Comparison of ENCODE assay signal across 8 cellular contexts in the genomic region with DNA sequence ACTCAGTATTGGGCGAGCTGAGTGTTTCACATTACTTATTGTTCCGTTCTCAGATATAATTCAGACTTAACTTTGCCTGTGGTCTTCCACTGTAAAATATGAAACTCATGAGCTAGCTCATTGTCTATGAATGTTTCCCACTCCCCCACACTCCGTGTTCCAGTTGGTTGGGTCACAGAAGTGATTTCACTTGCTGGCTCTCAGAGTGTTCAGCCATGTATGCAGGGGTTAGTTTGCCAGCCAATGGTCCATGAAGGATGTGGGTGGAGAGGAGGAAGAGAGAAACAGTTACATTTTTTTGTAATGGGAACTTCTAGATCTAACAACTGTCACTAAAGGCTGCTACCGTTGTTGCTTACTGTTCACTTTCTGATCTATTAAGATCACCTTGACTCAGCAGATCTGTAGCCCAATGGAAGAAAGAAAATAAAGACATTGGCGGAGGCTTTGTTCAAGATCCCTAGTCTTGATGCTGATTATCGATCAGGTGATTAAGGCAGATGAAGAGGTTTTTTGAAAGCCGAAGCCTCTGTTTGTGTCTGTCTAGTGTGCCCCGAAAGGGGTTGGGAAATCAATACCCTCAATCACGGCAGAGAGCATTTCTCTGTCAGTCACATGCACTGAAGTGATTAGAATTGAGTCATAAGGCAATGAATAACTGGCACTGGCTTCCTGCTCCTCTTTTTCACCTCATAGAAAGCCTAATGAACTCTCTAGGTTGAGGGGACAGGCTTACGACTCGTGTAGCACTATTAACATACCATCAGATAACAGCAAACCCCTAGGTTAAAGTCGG.
A peak's percentile ranks its signal among the peaks of the same experiment; 100 is the strongest.
DNase-seq lines count a peak whose midpoint lies in the region; ATAC-seq and TF ChIP-seq lines count a peak whose summit lies in the region.

No MANE protein-coding gene starts in this region.

- no peaks in the 10 kb centered on the region for H3K9me3 ChIP-seq in SK-N-SH

- no peaks in the 10 kb centered on the region for H3K27me3 Mint-ChIP-seq in natural killer cell (ENCODE audit: low read depth in 2 of 2)

- DNase-seq in GM10266 (ENCODE audit: extremely low spot score) (peak; percentile 59), kidney tubule cell (ENCODE audit: low spot score) (peak; percentile 100), NCI-H524 (lab: John Stamatoyannopoulos, UW) (no peak), SK-N-SH (no peak), NCI-H1436 treated with DMSO at 0.1 percent for 48 hours (lab: John Stamatoyannopoulos, UW) (no peak), natural killer cell (no peak)

- no peaks in the 10 kb centered on the region for H3K27me3 ChIP-seq in SK-N-SH (ENCODE audit: insufficient read depth)

- H2AFZ ChIP-seq in SK-N-SH (ENCODE audit: low read depth) = no peak overlapping the region

- no peaks in the 10 kb centered on the region for H3K4me1 Mint-ChIP-seq in natural killer cell

- no peak overlapping the region for H3K4me2 ChIP-seq in SK-N-SH

- H3K36me3 Mint-ChIP-seq in natural killer cell = no peaks in the 10 kb centered on the region

- no peaks in the 10 kb centered on the region for H3K79me2 ChIP-seq in SK-N-SH (ENCODE audit: insufficient read depth)

- POLR2A ChIA-PET in SK-N-SH (lab: Yijun Ruan, JAX) = no interaction called here

- TF ChIP-seq EP300 in Ishikawa (IDR thresholded peaks at IDR 0.05; ENCODE audit: borderline replicate concordance) (peak; percentile 99), SK-N-SH (IDR thresholded peaks at IDR 0.05; ENCODE audit: borderline replicate concordance in 1 of 2, low read depth in 1 of 2, low read length in 1 of 2) (no peak)

- no peaks in the 10 kb centered on the region for H3K9me2 ChIP-seq in SK-N-SH

- peaks cover 4% of the 10 kb centered on the region in 2 donors for H3K9me3 Mint-ChIP-seq in natural killer cell

- intact Hi-C loops in natural killer cell (cut with micrococcal nuclease) = no loop called here

- no peak overlapping the region for H3K27ac ChIP-seq in SK-N-SH (ENCODE audit: low read depth in 2 of 2, low read length in 1 of 2)

- H3K9ac ChIP-seq in SK-N-SH = no peak overlapping the region

- TF ChIP-seq RAD21 in Ishikawa (IDR thresholded peaks at IDR 0.05; ENCODE audit: low read depth) (peak; percentile 35; the same call in 1 of the 2 replicates), SK-N-SH (IDR thresholded peaks at IDR 0.05; ENCODE audit: low read length) (no peak)

- H4K20me1 ChIP-seq in SK-N-SH (ENCODE audit: insufficient read depth) = no peaks in the 10 kb centered on the region

- H3K4me3 ChIP-seq in SK-N-SH (ENCODE audit: low read depth in 2 of 2, low read length in 1 of 2) = no peak overlapping the region

- no peaks in the 10 kb centered on the region; a peak in 1 of 4 replicates for H3K4me1 ChIP-seq in SK-N-SH (ENCODE audit: control insufficient read depth in 1 of 2, insufficient read depth in 2 of 2, low read depth in 1 of 2, low read length in 1 of 2)

- H3K4me3 Mint-ChIP-seq in natural killer cell = no peak overlapping the region

- H3K27ac Mint-ChIP-seq in natural killer cell = no peak overlapping the region

- H3K36me3 ChIP-seq in SK-N-SH (replicated peaks in 1 of 2; ENCODE audit: control insufficient read depth in 1 of 2, insufficient read depth in 2 of 2, low read length in 1 of 2) = no peaks in the 10 kb centered on the region

- 71% methylated on average over 12 of the region's 12 CpGs for WGBS in SK-N-SH (ENCODE audit: low lambda C conversion rate)

- peak; percentile 98 for ATAC-seq in GM21723 (IDR thresholded peaks at IDR 0.05; ENCODE audit: unreplicated experiment)
- no peak for ATAC-seq in natural killer cell

- no peak for TF ChIP-seq CTCF in GM10266 (IDR thresholded peaks at IDR 0.05; ENCODE audit: control insufficient read depth, insufficient read depth, low read depth, missing control alignments)
- TF ChIP-seq CTCF in SK-N-SH (IDR thresholded peaks at IDR 0.05) = no peak
- no peak for TF ChIP-seq CTCF in natural killer cell (IDR thresholded peaks at IDR 0.05)

- CTCF ChIA-PET in SK-N-SH (lab: Yijun Ruan, JAX) = no interaction called here

- no peaks in the 10 kb centered on the region for H3F3A ChIP-seq in SK-N-SH (replicated peaks; ENCODE audit: insufficient read depth)

TF ChIP-seq in Ishikawa, 13 proteins besides CTCF, POLR2A, EP300 and RAD21 (continues in another document):
- TF ChIP-seq, protein P1, sequence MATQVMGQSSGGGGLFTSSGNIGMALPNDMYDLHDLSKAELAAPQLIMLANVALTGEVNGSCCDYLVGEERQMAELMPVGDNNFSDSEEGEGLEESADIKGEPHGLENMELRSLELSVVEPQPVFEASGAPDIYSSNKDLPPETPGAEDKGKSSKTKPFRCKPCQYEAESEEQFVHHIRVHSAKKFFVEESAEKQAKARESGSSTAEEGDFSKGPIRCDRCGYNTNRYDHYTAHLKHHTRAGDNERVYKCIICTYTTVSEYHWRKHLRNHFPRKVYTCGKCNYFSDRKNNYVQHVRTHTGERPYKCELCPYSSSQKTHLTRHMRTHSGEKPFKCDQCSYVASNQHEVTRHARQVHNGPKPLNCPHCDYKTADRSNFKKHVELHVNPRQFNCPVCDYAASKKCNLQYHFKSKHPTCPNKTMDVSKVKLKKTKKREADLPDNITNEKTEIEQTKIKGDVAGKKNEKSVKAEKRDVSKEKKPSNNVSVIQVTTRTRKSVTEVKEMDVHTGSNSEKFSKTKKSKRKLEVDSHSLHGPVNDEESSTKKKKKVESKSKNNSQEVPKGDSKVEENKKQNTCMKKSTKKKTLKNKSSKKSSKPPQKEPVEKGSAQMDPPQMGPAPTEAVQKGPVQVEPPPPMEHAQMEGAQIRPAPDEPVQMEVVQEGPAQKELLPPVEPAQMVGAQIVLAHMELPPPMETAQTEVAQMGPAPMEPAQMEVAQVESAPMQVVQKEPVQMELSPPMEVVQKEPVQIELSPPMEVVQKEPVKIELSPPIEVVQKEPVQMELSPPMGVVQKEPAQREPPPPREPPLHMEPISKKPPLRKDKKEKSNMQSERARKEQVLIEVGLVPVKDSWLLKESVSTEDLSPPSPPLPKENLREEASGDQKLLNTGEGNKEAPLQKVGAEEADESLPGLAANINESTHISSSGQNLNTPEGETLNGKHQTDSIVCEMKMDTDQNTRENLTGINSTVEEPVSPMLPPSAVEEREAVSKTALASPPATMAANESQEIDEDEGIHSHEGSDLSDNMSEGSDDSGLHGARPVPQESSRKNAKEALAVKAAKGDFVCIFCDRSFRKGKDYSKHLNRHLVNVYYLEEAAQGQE (IDR thresholded peaks at IDR 0.05; ENCODE audit: low read depth) = no peak; the same call in 1 of the 2 replicates
- peak; percentile 94 for TF ChIP-seq EGR1 (IDR thresholded peaks at IDR 0.05)
- TF ChIP-seq, protein P2, sequence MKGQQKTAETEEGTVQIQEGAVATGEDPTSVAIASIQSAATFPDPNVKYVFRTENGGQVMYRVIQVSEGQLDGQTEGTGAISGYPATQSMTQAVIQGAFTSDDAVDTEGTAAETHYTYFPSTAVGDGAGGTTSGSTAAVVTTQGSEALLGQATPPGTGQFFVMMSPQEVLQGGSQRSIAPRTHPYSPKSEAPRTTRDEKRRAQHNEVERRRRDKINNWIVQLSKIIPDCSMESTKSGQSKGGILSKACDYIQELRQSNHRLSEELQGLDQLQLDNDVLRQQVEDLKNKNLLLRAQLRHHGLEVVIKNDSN (IDR thresholded peaks at IDR 0.05) = peak; percentile 58
- peak; percentile 61 for TF ChIP-seq CEBPB (IDR thresholded peaks at IDR 0.05)
- TF ChIP-seq NFIC (IDR thresholded peaks at IDR 0.05) = peak; percentile 97
- peak; percentile 54; the same call in 1 of the 2 replicates for TF ChIP-seq YY1 (IDR thresholded peaks at IDR 0.05; ENCODE audit: low read depth)
- peak; percentile 98 for TF ChIP-seq TCF12 (IDR thresholded peaks at IDR 0.05; ENCODE audit: low read depth)
- peak; percentile 16; the same call in 1 of the 2 replicates for TF ChIP-seq TAF1 (IDR thresholded peaks at IDR 0.05; ENCODE audit: low read depth)

TF ChIP-seq in SK-N-SH, 30 proteins besides CTCF, POLR2A, EP300 and RAD21:
- no peak for TF ChIP-seq FOXM1 (IDR thresholded peaks at IDR 0.05; ENCODE audit: low read depth)
- no peak for TF ChIP-seq SIN3A (IDR thresholded peaks at IDR 0.05; ENCODE audit: borderline replicate concordance, low read depth, low read length)
- no peak for TF ChIP-seq CHD2 (IDR thresholded peaks at IDR 0.05; ENCODE audit: low read length, partially characterized antibody)
- TF ChIP-seq MEF2A (IDR thresholded peaks at IDR 0.05; ENCODE audit: borderline replicate concordance, low read depth) = no peak
- TF ChIP-seq TAF1 (IDR thresholded peaks at IDR 0.05; ENCODE audit: borderline replicate concordance, low read depth, low read length) = no peak
- no peak for TF ChIP-seq ELF1 (IDR thresholded peaks at IDR 0.05)
- TF ChIP-seq, protein P3, sequence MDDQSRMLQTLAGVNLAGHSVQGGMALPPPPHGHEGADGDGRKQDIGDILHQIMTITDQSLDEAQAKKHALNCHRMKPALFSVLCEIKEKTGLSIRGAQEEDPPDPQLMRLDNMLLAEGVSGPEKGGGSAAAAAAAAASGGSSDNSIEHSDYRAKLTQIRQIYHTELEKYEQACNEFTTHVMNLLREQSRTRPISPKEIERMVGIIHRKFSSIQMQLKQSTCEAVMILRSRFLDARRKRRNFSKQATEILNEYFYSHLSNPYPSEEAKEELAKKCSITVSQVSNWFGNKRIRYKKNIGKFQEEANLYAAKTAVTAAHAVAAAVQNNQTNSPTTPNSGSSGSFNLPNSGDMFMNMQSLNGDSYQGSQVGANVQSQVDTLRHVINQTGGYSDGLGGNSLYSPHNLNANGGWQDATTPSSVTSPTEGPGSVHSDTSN (IDR thresholded peaks at IDR 0.05) = no peak
- TF ChIP-seq JUND (IDR thresholded peaks at IDR 0.05) = no peak
- TF ChIP-seq NFIC (IDR thresholded peaks at IDR 0.05; ENCODE audit: borderline replicate concordance) = no peak
- TF ChIP-seq TCF12 (IDR thresholded peaks at IDR 0.05) = no peak
- TF ChIP-seq RCOR1 (IDR thresholded peaks at IDR 0.05; ENCODE audit: low read length) = no peak
- no peak for TF ChIP-seq RXRA (IDR thresholded peaks at IDR 0.05; ENCODE audit: borderline replicate concordance, low read depth)
- TF ChIP-seq GABPA (IDR thresholded peaks at IDR 0.05; ENCODE audit: low read depth) = no peak
- no peak for TF ChIP-seq EZH2phosphoT487 (IDR thresholded peaks at IDR 0.05; ENCODE audit: borderline replicate concordance, low read depth)
- no peak for TF ChIP-seq POLR2AphosphoS5 (IDR thresholded peaks at IDR 0.05; ENCODE audit: low read depth, low read length)
- no peak for TF ChIP-seq FOXJ3 (CRISPR knock-in tag; IDR thresholded peaks at IDR 0.05)
- no peak for TF ChIP-seq SMC3 (IDR thresholded peaks at IDR 0.05; ENCODE audit: low read depth, low read length)

Comparison
In these comparisons a context has a peak if more than half of its experiments do, and no peak if none do; other contexts are left out.
1. DNase-seq: peak in GM10266 (single experiment) and kidney tubule cell (single experiment); none in NCI-H524 (0 of 2), SK-N-SH (single experiment), NCI-H1436 treated with DMSO at 0.1 percent for 48 hours (single experiment) and natural killer cell (single experiment).